Comparison of ENCODE assay signal across 7 cellular contexts in genomic region chr9:137028281-137029057, GRCh38. TPM values are rescaled to one million over a fixed set of nuclear protein-coding genes. Genes with fewer than 3 reads are reported as not detected.
DNase-seq lines count a peak whose midpoint lies in the region; FAIRE-seq and TF ChIP-seq lines count a peak whose summit lies in the region.

No MANE protein-coding gene starts in this region.

- H3K9me3 ChIP-seq in Peyer's patch (no peaks in the 10 kb centered on the region), neutrophil (no peaks in the 10 kb centered on the region), tibial artery (no peaks in the 10 kb centered on the region)

- H3K27ac ChIP-seq in Peyer's patch (peak overlapping the region; percentile 53 to 78 (median 70)), neutrophil (peak overlapping the region; percentile 91), tibial artery (peak overlapping the region; percentile 46 to 73)

- H3K27me3 ChIP-seq in Peyer's patch (no peaks in the 10 kb centered on the region), neutrophil (peaks cover 10% of the 10 kb centered on the region), tibial artery (no peaks in the 10 kb centered on the region)

- TF ChIP-seq CTCF in Peyer's patch (IDR thresholded peaks at IDR 0.05) = peak; percentile 46 to 68 (median 62)
- peak; percentile 67 for TF ChIP-seq CTCF in neutrophil (IDR thresholded peaks at IDR 0.05)
- TF ChIP-seq CTCF in tibial artery (IDR thresholded peaks at IDR 0.05) = peak; percentile 16 to 59

- DNase-seq in GM12892 (ENCODE audit: insufficient read length) (peak; percentile 70), HK-2 (ENCODE audit: unreplicated experiment) (peak; percentile 51), Peyer's patch (peak; percentile 75 to 87 (median 85)), activated gamma-delta T cell (lab: John Stamatoyannopoulos, UW) (peak; percentile 64), germinal center (ENCODE audit: low spot score) (peak; percentile 71), tibial artery (peak; percentile 47 to 79)

- intact Hi-C loops in tibial artery (cut with DNase I; ENCODE audit: low total_unique reads) = loop anchor here (5.0 kb wide), 2 partner anchors 76 to 186 kb away; partner anchors contain the start of genes AJM1 and LCN12

- TF ChIP-seq POLR2A in GM12892 (IDR thresholded peaks at IDR 0.05; ENCODE audit: low read depth, low read length) (no peak), Peyer's patch (IDR thresholded peaks at IDR 0.05) (no peak)

- H3K36me3 ChIP-seq in Peyer's patch (no peaks in the 10 kb centered on the region), neutrophil (peaks cover 17% of the 10 kb centered on the region), tibial artery (no peaks in the 10 kb centered on the region)

- H3K4me1 ChIP-seq in Peyer's patch = peaks cover 14 to 71% (median 48%) of the 10 kb centered on the region in 4 donors
- H3K4me1 ChIP-seq in neutrophil (ENCODE audit: control insufficient read depth in 1 of 2, insufficient read depth in 1 of 2, low read depth in 1 of 2, low read length in 1 of 2) = peaks cover 53 to 57% of the 10 kb centered on the region in 2 experiments
- H3K4me1 ChIP-seq in tibial artery = peaks cover 0 to 38% (median 28%) of the 10 kb centered on the region in 4 donors

- peak overlapping the region; percentile 50 to 86 (median 74) for H3K4me3 ChIP-seq in Peyer's patch
- peak overlapping the region; percentile 83 to 86 for H3K4me3 ChIP-seq in neutrophil (ENCODE audit: low read depth in 1 of 2, low read length in 1 of 2)
- peak overlapping the region; percentile 57 to 60 for H3K4me3 ChIP-seq in tibial artery

- peak; percentile 51 for FAIRE-seq in GM12892 (lab: Jason Lieb, UNC)

RNA-seq across cellular contexts. Expression of gene ABCA2, which starts 0.4 kb away (rescaled TPM):
- 1.4 TPM for polyA plus RNA-seq in GM12892 (2012; ENCODE audit: missing spikeins)
- 10 to 100 TPM; 46.4 to 69.0 (median 49.0) TPM for total RNA-seq in Peyer's patch

RNA-seq across cellular contexts. Expression of gene FUT7, which starts 3.4 kb away (rescaled TPM):
- polyA plus RNA-seq in GM12892 (2012; ENCODE audit: missing spikeins) = 0.08 TPM
- total RNA-seq in Peyer's patch = not detected

RNA-seq across cellular contexts. Expression of gene NPDC1, which starts 17.5 kb away (rescaled TPM):
- 0.19 TPM for polyA plus RNA-seq in GM12892 (2012; ENCODE audit: missing spikeins)
- total RNA-seq in Peyer's patch = 100 to 1,000 TPM in 2 of 4 donors, 10 to 100 TPM in 2; 54.2 to 106 (median 83.8) TPM

RNA-seq across cellular contexts. Expression of gene ENTPD2, which starts 25.4 kb away (rescaled TPM):
- polyA plus RNA-seq in GM12892 (2012; ENCODE audit: missing spikeins) = 1.6 TPM
- 10 to 100 TPM in 3 of 4 donors, 1 to 10 TPM in 1; 5.0 to 53.8 (median 28.9) TPM for total RNA-seq in Peyer's patch

RNA-seq across cellular contexts. Expression of gene CLIC3, which starts 32.1 kb away (rescaled TPM):
- polyA plus RNA-seq in GM12892 (2012; ENCODE audit: missing spikeins) = not detected
- 1 to 10 TPM in 1 of 4 donors, not detected in 3; 3.3 TPM for total RNA-seq in Peyer's patch

Comparison
In these comparisons a context has a peak if more than half of its experiments do, and no peak if none do; other contexts are left out.
1. Peak in every context shown above with its lines: DNase-seq, H3K4me3 ChIP-seq and H3K27ac ChIP-seq.